In genomic region chr16:4687416-4687815, GRCh38 we compare ENCODE assay signal across 1 cellular context.
TF ChIP-seq lines count a peak whose summit lies in the region.

No MANE protein-coding gene starts in this region.

TF ChIP-seq in HEK293, 187 proteins besides CTCF, POLR2A, EP300 and RAD21 (continued from another document):
- TF ChIP-seq, protein P1, sequence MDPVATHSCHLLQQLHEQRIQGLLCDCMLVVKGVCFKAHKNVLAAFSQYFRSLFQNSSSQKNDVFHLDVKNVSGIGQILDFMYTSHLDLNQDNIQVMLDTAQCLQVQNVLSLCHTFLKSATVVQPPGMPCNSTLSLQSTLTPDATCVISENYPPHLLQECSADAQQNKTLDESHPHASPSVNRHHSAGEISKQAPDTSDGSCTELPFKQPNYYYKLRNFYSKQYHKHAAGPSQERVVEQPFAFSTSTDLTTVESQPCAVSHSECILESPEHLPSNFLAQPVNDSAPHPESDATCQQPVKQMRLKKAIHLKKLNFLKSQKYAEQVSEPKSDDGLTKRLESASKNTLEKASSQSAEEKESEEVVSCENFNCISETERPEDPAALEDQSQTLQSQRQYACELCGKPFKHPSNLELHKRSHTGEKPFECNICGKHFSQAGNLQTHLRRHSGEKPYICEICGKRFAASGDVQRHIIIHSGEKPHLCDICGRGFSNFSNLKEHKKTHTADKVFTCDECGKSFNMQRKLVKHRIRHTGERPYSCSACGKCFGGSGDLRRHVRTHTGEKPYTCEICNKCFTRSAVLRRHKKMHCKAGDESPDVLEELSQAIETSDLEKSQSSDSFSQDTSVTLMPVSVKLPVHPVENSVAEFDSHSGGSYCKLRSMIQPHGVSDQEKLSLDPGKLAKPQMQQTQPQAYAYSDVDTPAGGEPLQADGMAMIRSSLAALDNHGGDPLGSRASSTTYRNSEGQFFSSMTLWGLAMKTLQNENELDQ (tag by site-specific recombination; IDR thresholded peaks at IDR 0.05; ENCODE audit: low read depth) = no peak
- TF ChIP-seq ZNF530 (tag by site-specific recombination; IDR thresholded peaks at IDR 0.05; ENCODE audit: low read depth) = no peak
- TF ChIP-seq EGR2 (tag by site-specific recombination; IDR thresholded peaks at IDR 0.05; ENCODE audit: low read depth) = peak; percentile 73
- TF ChIP-seq, protein P2, sequence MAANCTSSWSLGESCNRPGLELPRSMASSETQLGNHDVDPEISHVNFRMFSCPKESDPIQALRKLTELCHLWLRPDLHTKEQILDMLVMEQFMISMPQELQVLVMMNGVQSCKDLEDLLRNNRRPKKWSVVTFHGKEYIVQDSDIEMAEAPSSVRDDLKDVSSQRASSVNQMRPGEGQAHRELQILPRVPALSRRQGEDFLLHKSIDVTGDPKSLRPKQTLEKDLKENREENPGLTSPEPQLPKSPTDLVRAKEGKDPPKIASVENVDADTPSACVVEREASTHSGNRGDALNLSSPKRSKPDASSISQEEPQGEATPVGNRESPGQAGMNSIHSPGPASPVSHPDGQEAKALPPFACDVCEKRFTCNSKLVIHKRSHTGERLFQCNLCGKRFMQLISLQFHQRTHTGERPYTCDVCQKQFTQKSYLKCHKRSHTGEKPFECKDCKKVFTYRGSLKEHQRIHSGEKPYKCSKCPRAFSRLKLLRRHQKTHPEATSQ (tag by site-specific recombination; IDR thresholded peaks at IDR 0.05) = no peak
- TF ChIP-seq ZSCAN4 (tag by site-specific recombination; IDR thresholded peaks at IDR 0.05) = peak; percentile 62
- 0 out of 2 replicates have a peak, but pooled peaks have one; percentile 32 for TF ChIP-seq ZFHX2 (tag by site-specific recombination; conservative IDR thresholded peaks at IDR 0.05)
